ENCODE assay signal across 28 cellular contexts in genomic region chr15:40751745-40752144, GRCh38. TPM values are rescaled to one million over a fixed set of nuclear protein-coding genes. Genes with fewer than 3 reads are reported as not detected.
"Had no signal": no experiment of that assay in that cellular context is flagged by ENCODE, and none has a peak within 500 bp of the region (broad histone marks: within the 10 kb centered on the region; RNA-seq: fewer than 3 reads in every experiment).

No MANE protein-coding gene starts in this region.

- H3K4me2 ChIP-seq: smooth muscle cell had no signal

- FAIRE-seq: pancreas had no signal

- ATAC-seq: activated CD8-positive, alpha-beta memory T cell treated with anti-CD3 and anti-CD28 coated beads, Interleukin-2, amount 10 ng/mL, durations not matched to agents 7 days and 5 days; activated CD8-positive, alpha-beta T cell treated with anti-CD3 and anti-CD28 coated beads, Interleukin-2, amount 10 ng/mL, durations not matched to agents 7 days and 5 days; esophagus mucosa; heart left ventricle; left lung; pancreas; psoas muscle; stimulated activated naive B cell treated with anti-CD40 and anti-IgM and Interleukin-4, amounts not matched to agents 10 μg/mL and 1 μg/mL and 100 μg/mL, for 72 hours; upper lobe of right lung had no signal

- DNase-seq: activated CD4-positive, alpha-beta T cell treated with anti-CD3 and anti-CD28 coated beads, Interleukin-2, amount 50 U/mL, for 1 hour; activated CD4-positive, CD25-positive, alpha-beta regulatory T cell treated with anti-CD3 and anti-CD28 coated beads, Interleukin-2, amount 50 U/mL, for 72 hours; activated CD8-positive, alpha-beta memory T cell treated with anti-CD3 and anti-CD28 coated beads, Interleukin-2, amount 10 ng/mL, durations not matched to agents 7 days and 5 days; activated CD8-positive, alpha-beta T cell treated with anti-CD3 and anti-CD28 coated beads, Interleukin-2, amount 10 ng/mL, durations not matched to agents 7 days and 5 days; activated effector memory CD4-positive, alpha-beta T cell treated with anti-CD3 and anti-CD28 coated beads, Interleukin-2, amount 50 U/mL, for 16 hours; activated naive CD4-positive, alpha-beta T cell treated with anti-CD3 and anti-CD28 coated beads, Interleukin-2, amount 10 ng/mL, durations not matched to agents 7 days and 5 days; amygdala; endodermal cell; foreskin fibroblast; heart left ventricle; hypothalamus; left lung; mesendoderm; nephron progenitor cell; psoas muscle; sigmoid colon; stimulated activated CD4-positive, alpha-beta T cell treated with anti-CD3 and anti-CD28 coated beads, Interleukin-2, amount 100 ng/mL, for 24 hours; stimulated activated naive B cell treated with anti-CD40 and anti-IgM and Interleukin-4, amounts not matched to agents 10 μg/mL and 1 μg/mL and 100 μg/mL, for 72 hours; stomach; SW 1271; T-helper 9 cell; thyroid gland; upper lobe of right lung had no signal

- H3K4me3 ChIP-seq: heart left ventricle, left lung, lung, pancreas, psoas muscle, sigmoid colon, smooth muscle cell, stomach, thyroid gland, upper lobe of right lung had no signal

- H3K27me3 ChIP-seq: heart left ventricle, left lung, pancreas, sigmoid colon, stomach, thyroid gland, upper lobe of right lung had no signal

- H3K27ac Mint-ChIP-seq: endodermal cell; nephron progenitor cell; stimulated activated naive B cell treated with anti-CD40 and anti-IgM and Interleukin-4, amounts not matched to agents 10 μg/mL and 1 μg/mL and 100 μg/mL, for 72 hours had no signal

- H3K27ac ChIP-seq: heart left ventricle, left lung, pancreas, psoas muscle, sigmoid colon, stomach, thyroid gland, upper lobe of right lung had no signal

- H3K27me3 Mint-ChIP-seq: activated CD8-positive, alpha-beta memory T cell treated with anti-CD3 and anti-CD28 coated beads, Interleukin-2, amount 10 ng/mL, durations not matched to agents 7 days and 5 days; activated naive CD4-positive, alpha-beta T cell treated with anti-CD3 and anti-CD28 coated beads, Interleukin-2, amount 10 ng/mL, durations not matched to agents 7 days and 5 days; stimulated activated naive B cell treated with anti-CD40 and anti-IgM and Interleukin-4, amounts not matched to agents 10 μg/mL and 1 μg/mL and 100 μg/mL, for 72 hours had no signal

- H3K9me3 Mint-ChIP-seq: activated naive CD4-positive, alpha-beta T cell treated with anti-CD3 and anti-CD28 coated beads, Interleukin-2, amount 10 ng/mL, durations not matched to agents 7 days and 5 days; endodermal cell; nephron progenitor cell; stimulated activated naive B cell treated with anti-CD40 and anti-IgM and Interleukin-4, amounts not matched to agents 10 μg/mL and 1 μg/mL and 100 μg/mL, for 72 hours; T-helper 1 cell treated with Interleukin-12 subunit alpha and Interleukin-12 subunit beta and Interleukin-4 antibody, amounts not matched to agents 30 μg/mL and 1 μg/mL, for 36 hours had no signal

- H3K9me3 ChIP-seq: heart left ventricle, left lung, pancreas, psoas muscle, sigmoid colon, stomach, thyroid gland, upper lobe of right lung had no signal

- H3K4me3 Mint-ChIP-seq: activated CD8-positive, alpha-beta memory T cell treated with anti-CD3 and anti-CD28 coated beads, Interleukin-2, amount 10 ng/mL, durations not matched to agents 7 days and 5 days; endodermal cell; nephron progenitor cell; stimulated activated naive B cell treated with anti-CD40 and anti-IgM and Interleukin-4, amounts not matched to agents 10 μg/mL and 1 μg/mL and 100 μg/mL, for 72 hours; T-helper 1 cell treated with Interleukin-12 subunit alpha and Interleukin-12 subunit beta and Interleukin-4 antibody, amounts not matched to agents 30 μg/mL and 1 μg/mL, for 36 hours had no signal

RNA-seq across cellular contexts. Expression of gene C15orf62, which starts 18.0 kb away (rescaled TPM):
- total RNA-seq: psoas muscle had no signal
